ENCODE assay signal across 20 cellular contexts in genomic region chr2:228735697-228736096, GRCh38.
DNase-seq lines count a peak whose midpoint lies in the region; TF ChIP-seq lines count a peak whose summit lies in the region.
"Had no signal": no experiment of that assay in that cellular context is flagged by ENCODE, and none has a peak within 500 bp of the region (broad histone marks: within the 10 kb centered on the region; RNA-seq: fewer than 3 reads in every experiment).

No MANE protein-coding gene starts in this region.

- H3K4me2 ChIP-seq in mesenchymal stem cell (ENCODE audit: low read length, poor library complexity, severe bottlenecking) = no peak overlapping the region
- H3K4me2 ChIP-seq in smooth muscle cell = peak overlapping the region; percentile 76
- H3K4me2 ChIP-seq: BLaER1 had no signal

- H3K4ac ChIP-seq in mesenchymal stem cell (ENCODE audit: low read depth in 1 of 2, low read length in 2 of 2) = no peak overlapping the region

- H4K8ac ChIP-seq in mesenchymal stem cell (ENCODE audit: low read length) = no peak overlapping the region

- no peak overlapping the region for H2BK12ac ChIP-seq in mesenchymal stem cell (ENCODE audit: low read length in 2 of 2)

- no peak overlapping the region for H2BK15ac ChIP-seq in mesenchymal stem cell (ENCODE audit: low read depth, poor library complexity, severe bottlenecking)

- H3K4me1 ChIP-seq in mesenchymal stem cell (ENCODE audit: control insufficient read depth, insufficient read depth, low read depth, low read length) (no peaks in the 10 kb centered on the region), smooth muscle cell (ENCODE audit: low read depth) (no peaks in the 10 kb centered on the region)
- H3K4me1 ChIP-seq: BLaER1, HAP-1 had no signal

- DNase-seq in NCI-H226 (peak; percentile 74), fibroblast of villous mesenchyme (ENCODE audit: low read depth) (peak; percentile 81), mesenchymal stem cell (peak; percentile 8), smooth muscle cell (lab: John Stamatoyannopoulos, UW; ENCODE audit: unreplicated experiment) (no peak), GM20000 (ENCODE audit: low spot score) (no peak)
- DNase-seq in stimulated activated CD4-positive, alpha-beta T cell treated with anti-CD3 and anti-CD28 coated beads, Interleukin-12 subunit alpha, Interleukin-12 subunit beta, amount 100 ng/mL, for 4 hours = no peak
- no peak for DNase-seq in stimulated activated CD4-positive, alpha-beta T cell treated with anti-CD3 and anti-CD28 coated beads, Interleukin-2, amount 100 ng/mL, for 24 hours
- DNase-seq: CD4-positive, alpha-beta T cell; CD8-positive, alpha-beta memory T cell; DMS 273 treated with DMSO at 0.1 percent for 48 hours; DMS79; EL; GDM1; GOT3; HFFc6 had no signal

- H2AFZ ChIP-seq in mesenchymal stem cell (ENCODE audit: low read depth, low read length) (no peak overlapping the region), smooth muscle cell (ENCODE audit: low read depth) (peak overlapping the region; percentile 83)

- no peak overlapping the region for H4K91ac ChIP-seq in mesenchymal stem cell (ENCODE audit: low read length)

- no peak overlapping the region for H3K27ac ChIP-seq in mesenchymal stem cell (ENCODE audit: low read length, poor library complexity, severe bottlenecking)
- peak overlapping the region; percentile 54 for H3K27ac ChIP-seq in smooth muscle cell (ENCODE audit: low read depth)
- H3K27ac ChIP-seq: 22Rv1, BLaER1, C4-2B had no signal

- H2AK5ac ChIP-seq in mesenchymal stem cell (ENCODE audit: low read length, severe bottlenecking) = no peak overlapping the region

- no peaks in the 10 kb centered on the region for H4K20me1 ChIP-seq in smooth muscle cell (ENCODE audit: low read depth)
- H4K20me1 ChIP-seq: BLaER1 had no signal

- H2BK5ac ChIP-seq in mesenchymal stem cell (ENCODE audit: low read depth, low read length, poor library complexity, severe bottlenecking) = no peak overlapping the region

- H2BK120ac ChIP-seq in mesenchymal stem cell (ENCODE audit: low read depth, low read length) = no peak overlapping the region

- TF ChIP-seq CTCF in fibroblast of villous mesenchyme (IDR thresholded peaks at IDR 0.05; ENCODE audit: insufficient read depth, low read depth, low read length) (no peak), smooth muscle cell (IDR thresholded peaks at IDR 0.05; ENCODE audit: borderline replicate concordance, insufficient read depth, poor library complexity, severe bottlenecking) (no peak), GM20000 (IDR thresholded peaks at IDR 0.05; ENCODE audit: extremely low read depth, missing control alignments) (no peak)

- peaks cover 8% of the 10 kb centered on the region for H3F3A ChIP-seq in smooth muscle cell (ENCODE audit: low read depth)

- H3K9me3 ChIP-seq in mesenchymal stem cell (ENCODE audit: control insufficient read depth, low read length) (no peaks in the 10 kb centered on the region), smooth muscle cell (replicated peaks; ENCODE audit: low read depth) (no peaks in the 10 kb centered on the region)
- H3K9me3 ChIP-seq: BLaER1, HAP-1 had no signal

- H3K36me3 ChIP-seq in mesenchymal stem cell (ENCODE audit: control insufficient read depth in 1 of 2, insufficient read depth in 2 of 2, low read depth in 1 of 2, low read length in 2 of 2) = no peaks in the 10 kb centered on the region
- H3K36me3 ChIP-seq in smooth muscle cell (ENCODE audit: low read depth) = peaks cover 3% of the 10 kb centered on the region
- H3K36me3 ChIP-seq: BLaER1, HAP-1 had no signal

- no peaks in the 10 kb centered on the region for H3K79me2 ChIP-seq in smooth muscle cell (ENCODE audit: low read depth)

- H3K79me1 ChIP-seq in mesenchymal stem cell (replicated peaks; ENCODE audit: low read length, poor library complexity, severe bottlenecking) = no peaks in the 10 kb centered on the region

- no peaks in the 10 kb centered on the region for H3K27me3 ChIP-seq in mesenchymal stem cell (ENCODE audit: control insufficient read depth in 1 of 2, insufficient read depth in 1 of 2, low read length in 2 of 2)
- no peaks in the 10 kb centered on the region for H3K27me3 ChIP-seq in smooth muscle cell (ENCODE audit: low read depth)
- H3K27me3 ChIP-seq: BLaER1 had no signal

- H3K18ac ChIP-seq in mesenchymal stem cell (ENCODE audit: low read depth in 1 of 2, low read length in 2 of 2) = no peak overlapping the region

- H3K23ac ChIP-seq in mesenchymal stem cell (ENCODE audit: low read length in 2 of 2) = no peak overlapping the region

- H3K4me3 ChIP-seq in fibroblast of villous mesenchyme (ENCODE audit: low read depth, low read length) (no peak overlapping the region), mesenchymal stem cell (ENCODE audit: insufficient read depth in 1 of 2, low read depth in 1 of 2, low read length in 2 of 2) (no peak overlapping the region), smooth muscle cell (no peak overlapping the region)
- H3K4me3 ChIP-seq: BLaER1, GM12878, HAP-1 had no signal

- H3K14ac ChIP-seq in mesenchymal stem cell (ENCODE audit: low read length in 2 of 2) = no peak overlapping the region

- H3K9ac ChIP-seq in mesenchymal stem cell (ENCODE audit: low read length) (no peak overlapping the region), smooth muscle cell (ENCODE audit: low read depth) (peak overlapping the region; percentile 13)
- H3K9ac ChIP-seq: BLaER1 had no signal

- 63% methylated on average over 3 of the region's 3 CpGs for WGBS in mesenchymal stem cell
- WGBS in smooth muscle cell (ENCODE audit: low lambda C conversion rate) = 24% methylated on average over 3 of the region's 3 CpGs

Comparison
In these comparisons a context has a peak if more than half of its experiments do, and no peak if none do; other contexts are left out.
1. DNase-seq: peak in NCI-H226 (single experiment), fibroblast of villous mesenchyme (single experiment) and mesenchymal stem cell (single experiment); none in smooth muscle cell (single experiment), GM20000 (single experiment), stimulated activated CD4-positive, alpha-beta T cell treated with anti-CD3 and anti-CD28 coated beads, Interleukin-12 subunit alpha, Interleukin-12 subunit beta, amount 100 ng/mL, for 4 hours (single experiment) and stimulated activated CD4-positive, alpha-beta T cell treated with anti-CD3 and anti-CD28 coated beads, Interleukin-2, amount 100 ng/mL, for 24 hours (0 of 2).